ENCODE assay signal across 2 cellular contexts in genomic region chr19:3328743-3329142, GRCh38.
TF ChIP-seq lines count a peak whose summit lies in the region.

No MANE protein-coding gene starts in this region.

TF ChIP-seq in HepG2, 621 proteins besides CTCF, POLR2A, EP300 and RAD21:
- TF ChIP-seq GZF1 (CRISPR knock-in tag; IDR thresholded peaks at IDR 0.05) (no peak), BRD4 (CRISPR knock-in tag; IDR thresholded peaks at IDR 0.05) (no peak), ZBTB40 (IDR thresholded peaks at IDR 0.05) (peak; percentile 73), ZBTB40 (CRISPR knock-in tag; IDR thresholded peaks at IDR 0.05) (peak; percentile 96), XRCC5 (optimal IDR thresholded peaks at IDR 0.05; ENCODE audit: low read length) (no peak), ATF7 (IDR thresholded peaks at IDR 0.05) (no peak), ATF7 (CRISPR knock-in tag; IDR thresholded peaks at IDR 0.05) (no peak), ZUFSP (CRISPR knock-in tag; IDR thresholded peaks at IDR 0.05; ENCODE audit: borderline replicate concordance) (no peak), FUBP1 (CRISPR knock-in tag; IDR thresholded peaks at IDR 0.05; ENCODE audit: borderline replicate concordance) (no peak), DMAP1 (CRISPR knock-in tag; IDR thresholded peaks at IDR 0.05) (no peak), TOPORS (CRISPR knock-in tag; IDR thresholded peaks at IDR 0.05) (no peak)

TF ChIP-seq in K562, 482 proteins besides CTCF, POLR2A, EP300 and RAD21:
- TF ChIP-seq ID3 (CRISPR knock-in tag; IDR thresholded peaks at IDR 0.05) (no peak), ID3 (tag; IDR thresholded peaks at IDR 0.05) (no peak), EGR1 (conservative IDR thresholded peaks at IDR 0.05) (peak; percentile 65), ZBTB40 (IDR thresholded peaks at IDR 0.05) (peak; percentile 94), ZBTB40 (CRISPR knock-in tag; IDR thresholded peaks at IDR 0.05) (peak; percentile 79)
